ENCODE assay signal across 11 cellular contexts in genomic region chr2:85325466-85325811, GRCh38. TPM values are rescaled to one million over a fixed set of nuclear protein-coding genes. Genes with fewer than 3 reads are reported as not detected.
DNase-seq lines count a peak whose midpoint lies in the region; ATAC-seq, FAIRE-seq and TF ChIP-seq lines count a peak whose summit lies in the region.
"Had no signal": no experiment of that assay in that cellular context is flagged by ENCODE, and none has a peak within 500 bp of the region (broad histone marks: within the 10 kb centered on the region; RNA-seq: fewer than 3 reads in every experiment).

No MANE protein-coding gene starts in this region.

- TF ChIP-seq POLR2A in vagina (IDR thresholded peaks at IDR 0.05): no peak

- no peaks in the 10 kb centered on the region for H3K9me3 ChIP-seq in left ventricle myocardium inferior (replicated peaks)
- H3K9me3 ChIP-seq in muscle layer of colon (ENCODE audit: low read length): no peaks in the 10 kb centered on the region
- no peaks in the 10 kb centered on the region for H3K9me3 ChIP-seq in vagina

- H3K9ac ChIP-seq in muscle layer of colon (ENCODE audit: low read length): no peak overlapping the region

- no peak for ATAC-seq in GM21515 (IDR thresholded peaks at IDR 0.05; ENCODE audit: unreplicated experiment)

- in situ Hi-C loops in brain microvascular endothelial cell (cut with HindIII; ENCODE audit: low pct_ligation_motif_present, low sequenced_read_pairs): no loop called here

- H3K27me3 ChIP-seq in left ventricle myocardium inferior (ENCODE audit: low read depth): no peaks in the 10 kb centered on the region
- no peaks in the 10 kb centered on the region for H3K27me3 ChIP-seq in brain microvascular endothelial cell (replicated peaks)
- no peaks in the 10 kb centered on the region for H3K27me3 ChIP-seq in muscle layer of colon (ENCODE audit: control insufficient read depth in 1 of 2, insufficient read depth in 2 of 2, low read length in 2 of 2)
- H3K27me3 ChIP-seq in vagina: no peaks in the 10 kb centered on the region

- H3K27ac ChIP-seq in left ventricle myocardium inferior (replicated peaks): no peak overlapping the region
- no peak overlapping the region for H3K27ac ChIP-seq in brain microvascular endothelial cell
- H3K27ac ChIP-seq in muscle layer of colon (ENCODE audit: low read depth, low read length): peak overlapping the region; percentile 83
- H3K27ac ChIP-seq in vagina: no peak overlapping the region

- H3K4me3 ChIP-seq in left ventricle myocardium inferior (peak overlapping the region; percentile 81), brain microvascular endothelial cell (ENCODE audit: low read depth, low read length) (peak overlapping the region; percentile 85), muscle layer of colon (ENCODE audit: low read depth in 1 of 2, low read length in 2 of 2) (peak overlapping the region; percentile 92 to 97), vagina (peak overlapping the region; percentile 55 to 83)

- intact Hi-C loops in left ventricle myocardium inferior (cut with micrococcal nuclease): no loop called here
- intact Hi-C loops in cardiac septum (cut with DNase I): no loop called here
- intact Hi-C loops in vagina (cut with DNase I): no loop called here

- TF ChIP-seq CTCF in left ventricle myocardium inferior (IDR thresholded peaks at IDR 0.05; ENCODE audit: borderline replicate concordance) (no peak), brain microvascular endothelial cell (IDR thresholded peaks at IDR 0.05; ENCODE audit: low read depth, low read length, missing control alignments) (no peak), vagina (IDR thresholded peaks at IDR 0.05) (no peak)

- H3K4me1 ChIP-seq in left ventricle myocardium inferior (peaks cover 78% of the 10 kb centered on the region), muscle layer of colon (ENCODE audit: insufficient read depth, low read length) (peaks cover 29% of the 10 kb centered on the region), vagina (peaks cover 64% of the 10 kb centered on the region)

- DNase-seq in left ventricle myocardium inferior: no peak
- DNase-seq in cardiac septum (ENCODE audit: low spot score): no peak
- no peak for DNase-seq in brain microvascular endothelial cell
- no peak for DNase-seq in vagina (ENCODE audit: extremely low spot score in 2 of 2)
- DNase-seq in urothelium cell line (ENCODE audit: low spot score): no peak
- no peak for DNase-seq in SKM-1 treated with dmso at 0.1 percent for 144 hours (lab: John Stamatoyannopoulos, UW; ENCODE audit: unreplicated experiment)
- DNase-seq: caudate nucleus, NCI-H524 had no signal

- FAIRE-seq in urothelium cell line (lab: Jason Lieb, UNC): no peak
- FAIRE-seq: H54 had no signal

- H3K36me3 ChIP-seq in left ventricle myocardium inferior (peaks cover 45% of the 10 kb centered on the region), brain microvascular endothelial cell (replicated peaks) (peaks cover 46% of the 10 kb centered on the region), muscle layer of colon (ENCODE audit: insufficient read depth, low read length) (peaks cover 52% of the 10 kb centered on the region), vagina (peaks cover 0 to 41% of the 10 kb centered on the region in 2 donors)

RNA-seq across cellular contexts. Expression of gene TGOLN2, which starts 2.4 kb away (rescaled TPM):
- 71.5 TPM for total RNA-seq in left ventricle myocardium inferior
- total RNA-seq in cardiac septum: 75.1 TPM
- total RNA-seq in vagina: 96.0 TPM

RNA-seq across cellular contexts. Expression of gene RETSAT, which starts 28.9 kb away (rescaled TPM):
- total RNA-seq in left ventricle myocardium inferior (39.4 TPM), cardiac septum (16.6 TPM), vagina (62.1 TPM)

RNA-seq across cellular contexts. Expression of gene ELMOD3, which starts 29.1 kb away (rescaled TPM):
- 10.6 TPM for total RNA-seq in left ventricle myocardium inferior
- total RNA-seq in cardiac septum: 9.8 TPM
- 44.7 TPM for total RNA-seq in vagina
